8 cellular contexts compared by ENCODE assay signal in the genomic region with DNA sequence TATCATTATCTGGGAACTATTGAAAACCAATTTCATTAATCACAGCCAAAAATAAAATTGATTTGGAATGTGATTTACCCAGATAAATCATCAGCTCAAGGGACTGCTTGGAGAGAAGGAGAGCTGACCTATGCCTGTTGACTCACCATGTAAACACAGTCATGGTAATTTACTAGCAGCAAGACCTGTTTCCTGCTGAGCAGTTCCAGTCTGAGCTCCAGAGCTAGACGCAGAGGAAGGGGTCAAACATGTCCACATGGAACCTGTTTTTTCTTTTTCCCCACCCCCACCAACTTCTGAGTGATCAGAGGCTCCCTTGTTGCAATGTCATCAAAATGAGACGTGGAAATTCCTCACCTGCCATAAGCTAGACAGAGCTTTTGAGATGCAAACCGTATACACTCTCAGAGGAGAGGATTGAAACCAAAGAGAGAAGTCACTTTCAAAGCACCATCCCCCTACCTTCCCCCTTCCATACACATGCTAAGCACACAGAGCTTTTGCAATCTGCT. TPM values are rescaled to one million over a fixed set of nuclear protein-coding genes. Genes with fewer than 3 reads are reported as not detected.
DNase-seq lines count a peak whose midpoint lies in the region; ATAC-seq and TF ChIP-seq lines count a peak whose summit lies in the region.

No MANE protein-coding gene starts in this region.

- no peaks in the 10 kb centered on the region for H4K20me1 ChIP-seq in BLaER1 treated with 17β-estradiol and CSF1 and Interleukin-3, amounts not matched to agents 10 nM and 100 nM

- H3K9me3 ChIP-seq in BLaER1 treated with 17β-estradiol and CSF1 and Interleukin-3, amounts not matched to agents 10 nM and 100 nM (replicated peaks in 1 of 11), result no peaks in the 10 kb centered on the region

- DNase-seq in HS-5 (ENCODE audit: low read depth) (peak; percentile 53), RPMI7951 (ENCODE audit: low read depth) (peak; percentile 87), fibroblast of mammary gland (ENCODE audit: low read depth) (peak; percentile 90), retina (peak; percentile 38)
- no peak for DNase-seq in stimulated activated CD4-positive, alpha-beta T cell treated with anti-CD3 and anti-CD28 coated beads, Interleukin-12 subunit alpha, Interleukin-12 subunit beta, amount 100 ng/mL, for 4 hours
- no peak for DNase-seq in stimulated activated CD4-positive, alpha-beta T cell treated with anti-CD3 and anti-CD28 coated beads, Interleukin-4, amount 100 ng/mL, for 24 hours

- no peak overlapping the region for H3K4me3 ChIP-seq in BLaER1 treated with 17β-estradiol and CSF1 and Interleukin-3, amounts not matched to agents 10 nM and 100 nM
- no peak overlapping the region for H3K4me3 ChIP-seq in fibroblast of mammary gland (ENCODE audit: control insufficient read depth, low read depth, low read length)

- peak overlapping the region in 4 of 11 experiments; percentile 20 to 45 (median 30); a peak in 7 of 22 replicates for H3K9ac ChIP-seq in BLaER1 treated with 17β-estradiol and CSF1 and Interleukin-3, amounts not matched to agents 10 nM and 100 nM

- H3K4me2 ChIP-seq in BLaER1 treated with 17β-estradiol and CSF1 and Interleukin-3, amounts not matched to agents 10 nM and 100 nM, result peak overlapping the region in 10 of 11 experiments; percentile 11 to 82 (median 64); a peak in 17 of 22 replicates

- H3K36me3 ChIP-seq in BLaER1 treated with 17β-estradiol and CSF1 and Interleukin-3, amounts not matched to agents 10 nM and 100 nM, result no peaks in the 10 kb centered on the region

- no peaks in the 10 kb centered on the region for H3K27me3 ChIP-seq in BLaER1 treated with 17β-estradiol and CSF1 and Interleukin-3, amounts not matched to agents 10 nM and 100 nM

- H3K27ac ChIP-seq in BLaER1 treated with 17β-estradiol and CSF1 and Interleukin-3, amounts not matched to agents 10 nM and 100 nM, result peak overlapping the region in 5 of 11 experiments; percentile 2 to 68 (median 51); a peak in 6 of 22 replicates

- no peak for ATAC-seq in GM19351 (IDR thresholded peaks at IDR 0.05; ENCODE audit: unreplicated experiment)

- TF ChIP-seq CTCF in fibroblast of mammary gland (conservative IDR thresholded peaks at IDR 0.05; ENCODE audit: control insufficient read depth, insufficient read depth, low read depth, low read length), result no peak

- peaks cover 21 to 36% (median 29%) of the 10 kb centered on the region in 10 experiments for H3K4me1 ChIP-seq in BLaER1 treated with 17β-estradiol and CSF1 and Interleukin-3, amounts not matched to agents 10 nM and 100 nM

RNA-seq across cellular contexts. Expression of gene PTGFRN, which starts 56.0 kb away (rescaled TPM):
- total RNA-seq in RPMI7951 (2014; rRNA removed; shearing (Covaris generic)), result 76.1 and 101 TPM in 2 replicates

Comparison
In these comparisons a context has a peak if more than half of its experiments do, and no peak if none do; other contexts are left out.
1. DNase-seq: peak in HS-5 (single experiment), RPMI7951 (single experiment), fibroblast of mammary gland (single experiment) and retina (single experiment); none in stimulated activated CD4-positive, alpha-beta T cell treated with anti-CD3 and anti-CD28 coated beads, Interleukin-12 subunit alpha, Interleukin-12 subunit beta, amount 100 ng/mL, for 4 hours (single experiment) and stimulated activated CD4-positive, alpha-beta T cell treated with anti-CD3 and anti-CD28 coated beads, Interleukin-4, amount 100 ng/mL, for 24 hours (single experiment).